Comparison of ENCODE assay signal across 1 cellular context in genomic region chr16:54628796-54629625, GRCh38.
TF ChIP-seq lines count a peak whose summit lies in the region.

No MANE protein-coding gene starts in this region.

TF ChIP-seq in HepG2, 621 proteins besides CTCF, POLR2A, EP300 and RAD21 (continued from another document and continues in another):
- TF ChIP-seq, protein P1, sequence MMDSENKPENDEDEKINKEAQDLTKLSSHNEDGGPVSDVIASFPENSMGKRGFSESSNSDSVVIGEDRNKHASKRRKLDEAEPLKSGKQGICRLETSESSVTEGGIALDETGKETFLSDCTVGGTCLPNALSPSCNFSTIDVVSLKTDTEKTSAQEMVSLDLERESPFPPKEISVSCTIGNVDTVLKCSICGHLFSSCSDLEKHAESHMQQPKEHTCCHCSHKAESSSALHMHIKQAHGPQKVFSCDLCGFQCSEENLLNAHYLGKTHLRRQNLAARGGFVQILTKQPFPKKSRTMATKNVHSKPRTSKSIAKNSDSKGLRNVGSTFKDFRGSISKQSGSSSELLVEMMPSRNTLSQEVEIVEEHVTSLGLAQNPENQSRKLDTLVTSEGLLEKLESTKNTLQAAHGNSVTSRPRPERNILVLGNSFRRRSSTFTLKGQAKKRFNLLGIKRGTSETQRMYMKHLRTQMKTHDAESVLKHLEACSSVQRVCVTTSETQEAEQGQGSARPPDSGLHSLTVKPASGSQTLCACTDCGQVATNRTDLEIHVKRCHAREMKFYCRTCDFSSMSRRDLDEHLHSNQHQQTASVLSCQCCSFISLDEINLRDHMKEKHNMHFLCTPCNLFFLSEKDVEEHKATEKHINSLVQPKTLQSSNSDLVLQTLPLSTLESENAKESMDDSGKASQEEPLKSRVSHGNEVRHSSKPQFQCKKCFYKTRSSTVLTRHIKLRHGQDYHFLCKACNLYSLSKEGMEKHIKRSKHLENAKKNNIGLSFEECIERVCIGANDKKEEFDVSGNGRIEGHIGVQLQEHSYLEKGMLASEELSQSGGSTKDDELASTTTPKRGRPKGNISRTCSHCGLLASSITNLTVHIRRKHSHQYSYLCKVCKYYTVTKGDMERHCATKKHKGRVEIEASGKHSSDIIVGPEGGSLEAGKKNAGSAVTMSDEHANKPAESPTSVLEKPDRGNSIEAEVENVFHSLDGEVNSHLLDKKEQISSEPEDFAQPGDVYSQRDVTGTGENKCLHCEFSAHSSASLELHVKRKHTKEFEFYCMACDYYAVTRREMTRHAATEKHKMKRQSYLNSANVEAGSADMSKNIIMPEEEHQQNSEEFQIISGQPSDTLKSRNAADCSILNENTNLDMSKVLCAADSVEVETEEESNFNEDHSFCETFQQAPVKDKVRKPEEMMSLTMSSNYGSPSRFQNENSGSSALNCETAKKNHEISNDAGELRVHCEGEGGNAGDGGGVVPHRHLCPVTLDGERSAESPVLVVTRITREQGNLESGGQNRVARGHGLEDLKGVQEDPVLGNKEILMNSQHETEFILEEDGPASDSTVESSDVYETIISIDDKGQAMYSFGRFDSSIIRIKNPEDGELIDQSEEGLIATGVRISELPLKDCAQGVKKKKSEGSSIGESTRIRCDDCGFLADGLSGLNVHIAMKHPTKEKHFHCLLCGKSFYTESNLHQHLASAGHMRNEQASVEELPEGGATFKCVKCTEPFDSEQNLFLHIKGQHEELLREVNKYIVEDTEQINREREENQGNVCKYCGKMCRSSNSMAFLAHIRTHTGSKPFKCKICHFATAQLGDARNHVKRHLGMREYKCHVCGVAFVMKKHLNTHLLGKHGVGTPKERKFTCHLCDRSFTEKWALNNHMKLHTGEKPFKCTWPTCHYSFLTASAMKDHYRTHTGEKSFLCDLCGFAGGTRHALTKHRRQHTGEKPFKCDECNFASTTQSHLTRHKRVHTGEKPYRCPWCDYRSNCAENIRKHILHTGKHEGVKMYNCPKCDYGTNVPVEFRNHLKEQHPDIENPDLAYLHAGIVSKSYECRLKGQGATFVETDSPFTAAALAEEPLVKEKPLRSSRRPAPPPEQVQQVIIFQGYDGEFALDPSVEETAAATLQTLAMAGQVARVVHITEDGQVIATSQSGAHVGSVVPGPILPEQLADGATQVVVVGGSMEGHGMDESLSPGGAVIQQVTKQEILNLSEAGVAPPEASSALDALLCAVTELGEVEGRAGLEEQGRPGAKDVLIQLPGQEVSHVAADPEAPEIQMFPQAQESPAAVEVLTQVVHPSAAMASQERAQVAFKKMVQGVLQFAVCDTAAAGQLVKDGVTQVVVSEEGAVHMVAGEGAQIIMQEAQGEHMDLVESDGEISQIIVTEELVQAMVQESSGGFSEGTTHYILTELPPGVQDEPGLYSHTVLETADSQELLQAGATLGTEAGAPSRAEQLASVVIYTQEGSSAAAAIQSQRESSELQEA (CRISPR knock-in tag; IDR thresholded peaks at IDR 0.05; ENCODE audit: not compliant biosample characterization) = no peak
- TF ChIP-seq, protein P2, sequence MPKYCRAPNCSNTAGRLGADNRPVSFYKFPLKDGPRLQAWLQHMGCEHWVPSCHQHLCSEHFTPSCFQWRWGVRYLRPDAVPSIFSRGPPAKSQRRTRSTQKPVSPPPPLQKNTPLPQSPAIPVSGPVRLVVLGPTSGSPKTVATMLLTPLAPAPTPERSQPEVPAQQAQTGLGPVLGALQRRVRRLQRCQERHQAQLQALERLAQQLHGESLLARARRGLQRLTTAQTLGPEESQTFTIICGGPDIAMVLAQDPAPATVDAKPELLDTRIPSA (CRISPR knock-in tag; IDR thresholded peaks at IDR 0.05; ENCODE audit: borderline replicate concordance) = no peak
- TF ChIP-seq, protein P3, sequence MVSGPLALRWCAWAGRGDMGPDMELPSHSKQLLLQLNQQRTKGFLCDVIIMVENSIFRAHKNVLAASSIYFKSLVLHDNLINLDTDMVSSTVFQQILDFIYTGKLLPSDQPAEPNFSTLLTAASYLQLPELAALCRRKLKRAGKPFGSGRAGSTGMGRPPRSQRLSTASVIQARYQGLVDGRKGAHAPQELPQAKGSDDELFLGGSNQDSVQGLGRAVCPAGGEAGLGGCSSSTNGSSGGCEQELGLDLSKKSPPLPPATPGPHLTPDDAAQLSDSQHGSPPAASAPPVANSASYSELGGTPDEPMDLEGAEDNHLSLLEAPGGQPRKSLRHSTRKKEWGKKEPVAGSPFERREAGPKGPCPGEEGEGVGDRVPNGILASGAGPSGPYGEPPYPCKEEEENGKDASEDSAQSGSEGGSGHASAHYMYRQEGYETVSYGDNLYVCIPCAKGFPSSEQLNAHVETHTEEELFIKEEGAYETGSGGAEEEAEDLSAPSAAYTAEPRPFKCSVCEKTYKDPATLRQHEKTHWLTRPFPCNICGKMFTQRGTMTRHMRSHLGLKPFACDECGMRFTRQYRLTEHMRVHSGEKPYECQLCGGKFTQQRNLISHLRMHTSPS (CRISPR knock-in tag; IDR thresholded peaks at IDR 0.05; ENCODE audit: low read depth) = no peak
- TF ChIP-seq ZIK1 (CRISPR knock-in tag; IDR thresholded peaks at IDR 0.05; ENCODE audit: borderline replicate concordance, low read depth) = no peak
- TF ChIP-seq TCF7L2 (IDR thresholded peaks at IDR 0.05; ENCODE audit: low read depth, low read length) = peak; percentile 99
- no peak for TF ChIP-seq DRAP1 (CRISPR knock-in tag; IDR thresholded peaks at IDR 0.05)
- no peak for TF ChIP-seq ZNF674 (CRISPR knock-in tag; IDR thresholded peaks at IDR 0.05; ENCODE audit: low read depth)
- TF ChIP-seq HDAC6 (IDR thresholded peaks at IDR 0.05; ENCODE audit: low read depth, low read length) = no peak
- TF ChIP-seq DR1 (CRISPR knock-in tag; IDR thresholded peaks at IDR 0.05) = no peak
- 0 out of 2 replicates have a peak, but pooled peaks have one; percentile 32 for TF ChIP-seq ZNF589 (CRISPR knock-in tag; conservative IDR thresholded peaks at IDR 0.05)
- no peak for TF ChIP-seq ZBTB42 (CRISPR knock-in tag; IDR thresholded peaks at IDR 0.05)
- TF ChIP-seq ZNF253 (CRISPR knock-in tag; IDR thresholded peaks at IDR 0.05; ENCODE audit: borderline replicate concordance) = 0 out of 2 replicates have a peak, but pooled peaks have one; percentile 55
- no peak for TF ChIP-seq HES4 (CRISPR knock-in tag; IDR thresholded peaks at IDR 0.05; ENCODE audit: borderline replicate concordance)
- no peak for TF ChIP-seq PAWR (CRISPR knock-in tag; IDR thresholded peaks at IDR 0.05; ENCODE audit: borderline replicate concordance)
- TF ChIP-seq ZBTB7B (CRISPR knock-in tag; IDR thresholded peaks at IDR 0.05) = peak; percentile 93
- no peak for TF ChIP-seq GLMP (CRISPR knock-in tag; IDR thresholded peaks at IDR 0.05; ENCODE audit: borderline replicate concordance)
- no peak for TF ChIP-seq CREBL2 (CRISPR knock-in tag; IDR thresholded peaks at IDR 0.05; ENCODE audit: borderline replicate concordance)
- TF ChIP-seq FOXP4 (CRISPR knock-in tag; IDR thresholded peaks at IDR 0.05) = peak; percentile 98
- no peak for TF ChIP-seq SNAPC4 (CRISPR knock-in tag; IDR thresholded peaks at IDR 0.05)
- no peak for TF ChIP-seq ARHGAP35 (CRISPR knock-in tag; IDR thresholded peaks at IDR 0.05; ENCODE audit: borderline replicate concordance)
- TF ChIP-seq ZNF747 (CRISPR knock-in tag; IDR thresholded peaks at IDR 0.05; ENCODE audit: borderline replicate concordance) = no peak
- peak; percentile 18; the same call in 1 of the 2 replicates for TF ChIP-seq JUNB (CRISPR knock-in tag; IDR thresholded peaks at IDR 0.05; ENCODE audit: borderline replicate concordance)
- no peak for TF ChIP-seq KLF11 (CRISPR knock-in tag; IDR thresholded peaks at IDR 0.05)
- peak; percentile 41 for TF ChIP-seq YY1 (IDR thresholded peaks at IDR 0.05; ENCODE audit: insufficient read depth, insufficient replicate concordance, low read depth, low read length)
- no peak for TF ChIP-seq NR1H2 (CRISPR knock-in tag; IDR thresholded peaks at IDR 0.05; ENCODE audit: borderline replicate concordance, low read depth)
- no peak for TF ChIP-seq ZKSCAN5 (CRISPR knock-in tag; IDR thresholded peaks at IDR 0.05)
- TF ChIP-seq, protein P4, sequence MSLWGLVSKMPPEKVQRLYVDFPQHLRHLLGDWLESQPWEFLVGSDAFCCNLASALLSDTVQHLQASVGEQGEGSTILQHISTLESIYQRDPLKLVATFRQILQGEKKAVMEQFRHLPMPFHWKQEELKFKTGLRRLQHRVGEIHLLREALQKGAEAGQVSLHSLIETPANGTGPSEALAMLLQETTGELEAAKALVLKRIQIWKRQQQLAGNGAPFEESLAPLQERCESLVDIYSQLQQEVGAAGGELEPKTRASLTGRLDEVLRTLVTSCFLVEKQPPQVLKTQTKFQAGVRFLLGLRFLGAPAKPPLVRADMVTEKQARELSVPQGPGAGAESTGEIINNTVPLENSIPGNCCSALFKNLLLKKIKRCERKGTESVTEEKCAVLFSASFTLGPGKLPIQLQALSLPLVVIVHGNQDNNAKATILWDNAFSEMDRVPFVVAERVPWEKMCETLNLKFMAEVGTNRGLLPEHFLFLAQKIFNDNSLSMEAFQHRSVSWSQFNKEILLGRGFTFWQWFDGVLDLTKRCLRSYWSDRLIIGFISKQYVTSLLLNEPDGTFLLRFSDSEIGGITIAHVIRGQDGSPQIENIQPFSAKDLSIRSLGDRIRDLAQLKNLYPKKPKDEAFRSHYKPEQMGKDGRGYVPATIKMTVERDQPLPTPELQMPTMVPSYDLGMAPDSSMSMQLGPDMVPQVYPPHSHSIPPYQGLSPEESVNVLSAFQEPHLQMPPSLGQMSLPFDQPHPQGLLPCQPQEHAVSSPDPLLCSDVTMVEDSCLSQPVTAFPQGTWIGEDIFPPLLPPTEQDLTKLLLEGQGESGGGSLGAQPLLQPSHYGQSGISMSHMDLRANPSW (CRISPR knock-in tag; IDR thresholded peaks at IDR 0.05; ENCODE audit: borderline replicate concordance) = 0 out of 2 replicates have a peak, but pooled peaks have one; percentile 70
- no peak for TF ChIP-seq ZNF557 (CRISPR knock-in tag; IDR thresholded peaks at IDR 0.05)
- TF ChIP-seq SALL2 (CRISPR knock-in tag; IDR thresholded peaks at IDR 0.05) = 0 out of 2 replicates have a peak, but pooled peaks have one; percentile 28
- TF ChIP-seq ZC3H13 (CRISPR knock-in tag; IDR thresholded peaks at IDR 0.05) = no peak; the same call in 1 of the 2 replicates
- TF ChIP-seq KLF9 (CRISPR knock-in tag; IDR thresholded peaks at IDR 0.05; ENCODE audit: low read depth) = no peak
- TF ChIP-seq ZNF275 (CRISPR knock-in tag; IDR thresholded peaks at IDR 0.05; ENCODE audit: borderline replicate concordance) = no peak
